ENCODE assay signal across 8 cellular contexts in genomic region chr6:156886409-156886808, GRCh38.
A peak's percentile ranks its signal among the peaks of the same experiment; 100 is the strongest.
DNase-seq lines count a peak whose midpoint lies in the region; ATAC-seq, FAIRE-seq and TF ChIP-seq lines count a peak whose summit lies in the region.

No MANE protein-coding gene starts in this region.

- no peaks in the 10 kb centered on the region for H3K27me3 Mint-ChIP-seq in activated naive CD8-positive, alpha-beta T cell
- H3K27me3 Mint-ChIP-seq in nephron (ENCODE audit: low read depth): no peaks in the 10 kb centered on the region

- H3K36me3 Mint-ChIP-seq in activated naive CD8-positive, alpha-beta T cell: no peaks in the 10 kb centered on the region
- H3K36me3 Mint-ChIP-seq in nephron (ENCODE audit: low read depth): peaks cover 4% of the 10 kb centered on the region

- no peaks in the 10 kb centered on the region for H3K9me3 Mint-ChIP-seq in activated naive CD8-positive, alpha-beta T cell (ENCODE audit: low read depth)
- no peaks in the 10 kb centered on the region for H3K9me3 Mint-ChIP-seq in nephron

- peak; percentile 24 for DNase-seq in GM19239 (ENCODE audit: insufficient read length, low spot score)
- no peak for DNase-seq in SHP77 (lab: John Stamatoyannopoulos, UW)
- no peak for DNase-seq in lower leg skin (ENCODE audit: low spot score in 2 of 2)
- DNase-seq in NCI-H2029 (lab: John Stamatoyannopoulos, UW): no peak
- DNase-seq in globus pallidus (ENCODE audit: low spot score): no peak

- peak overlapping the region; percentile 4 for H3K4me3 Mint-ChIP-seq in activated naive CD8-positive, alpha-beta T cell
- H3K4me3 Mint-ChIP-seq in nephron: no peak overlapping the region

- H3K27ac Mint-ChIP-seq in activated naive CD8-positive, alpha-beta T cell: peak overlapping the region; percentile 72
- peak overlapping the region in 2 of 3 experiments; percentile 5 to 67 for H3K27ac Mint-ChIP-seq in nephron

- peak; percentile 79 for FAIRE-seq in GM19239 (lab: Jason Lieb, UNC)

- H3K4me3 ChIP-seq in lower leg skin (ENCODE audit: low read depth, poor library complexity, severe bottlenecking): no peak overlapping the region

- intact Hi-C loops in lower leg skin (cut with DNase I; ENCODE audit: low total_unique reads): no loop called here

- WGBS in lower leg skin, 2 donors: 57 to 64% methylated on average over 8 of the region's 8 CpGs

- peaks cover 85% of the 10 kb centered on the region for H3K4me1 Mint-ChIP-seq in activated naive CD8-positive, alpha-beta T cell (ENCODE audit: low read depth)
- H3K4me1 Mint-ChIP-seq in nephron: peaks cover 59% of the 10 kb centered on the region

- no peak for TF ChIP-seq CTCF in nephron (IDR thresholded peaks at IDR 0.05; ENCODE audit: unreplicated experiment in 3 of 3)
- no peak for TF ChIP-seq CTCF in lower leg skin (IDR thresholded peaks at IDR 0.05)

- ATAC-seq in HG03064 (IDR thresholded peaks at IDR 0.05; ENCODE audit: low read depth, unreplicated experiment): peak; percentile 58

- TF ChIP-seq POLR2A in lower leg skin (IDR thresholded peaks at IDR 0.05): no peak
